Comparison of ENCODE assay signal across 9 cellular contexts in the genomic region with DNA sequence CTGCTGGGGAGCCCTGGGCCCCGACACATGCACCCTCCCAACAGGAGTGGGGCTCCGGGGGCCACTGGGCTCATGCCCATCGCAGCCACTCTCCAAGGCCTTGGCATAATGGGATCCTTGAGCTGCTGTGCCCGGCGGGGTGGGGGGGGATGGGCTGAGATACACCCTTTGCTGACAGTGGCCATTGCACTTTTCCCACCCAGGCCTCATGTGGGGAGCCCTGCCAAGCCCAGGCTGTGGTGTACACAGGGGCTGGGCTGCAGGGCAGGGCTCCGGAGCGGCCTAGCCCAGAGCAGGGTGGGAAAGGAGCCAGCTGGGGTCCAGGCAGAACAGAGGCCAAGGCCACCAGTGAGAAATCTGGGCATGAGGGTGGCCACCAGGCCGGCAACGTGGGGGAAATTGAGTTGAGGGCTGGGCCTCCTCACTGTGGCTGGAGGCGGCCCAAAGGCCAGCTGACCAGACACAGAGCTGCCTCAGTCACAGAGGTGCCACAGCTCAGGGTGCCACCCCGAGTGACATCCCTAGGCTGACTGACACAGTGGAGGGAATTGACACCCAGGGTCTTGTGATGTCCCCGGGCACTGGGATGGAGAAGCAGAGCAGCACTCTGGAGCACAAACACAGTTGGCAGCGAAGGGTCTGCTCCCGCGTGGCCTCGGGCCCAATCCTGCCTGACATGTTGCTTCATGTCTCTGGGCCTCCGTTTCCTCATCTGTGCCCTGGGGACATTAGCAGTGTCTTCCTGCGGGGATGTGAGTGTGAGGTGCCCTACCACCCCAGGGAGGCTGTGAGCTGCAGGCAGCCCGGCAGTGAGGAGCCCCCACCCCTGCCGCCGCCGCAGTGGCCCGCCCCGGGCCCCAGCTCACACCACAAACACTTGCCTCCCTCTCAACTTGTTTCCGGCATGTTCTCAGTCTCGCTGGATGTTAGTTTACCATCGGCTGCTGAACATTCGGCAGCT. TPM values are rescaled to one million over a fixed set of nuclear protein-coding genes. Genes with fewer than 3 reads are reported as not detected.
DNase-seq lines count a peak whose midpoint lies in the region; ATAC-seq and TF ChIP-seq lines count a peak whose summit lies in the region.
"Had no signal": no experiment of that assay in that cellular context is flagged by ENCODE, and none has a peak within 500 bp of the region (broad histone marks: within the 10 kb centered on the region; RNA-seq: fewer than 3 reads in every experiment).

No MANE protein-coding gene starts in this region.

- H3K79me2 ChIP-seq in mammary epithelial cell (ENCODE audit: insufficient read depth, low read length), result no peaks in the 10 kb centered on the region

- DNase-seq in activated CD8-positive, alpha-beta memory T cell treated with anti-CD3 and anti-CD28 coated beads for 24 hours, result peak; percentile 65
- no peak for DNase-seq in activated CD8-positive, alpha-beta memory T cell treated with anti-CD3 and anti-CD28 coated beads, Interleukin-2, amount 50 U/mL, for 48 hours
- DNase-seq in WERI-Rb-1 (no peak), mammary epithelial cell (peak; percentile 21), RPMI8226 (no peak), putamen (ENCODE audit: low spot score) (no peak)
- peak in 1 of 2 donors; percentile 59 for DNase-seq in stimulated activated effector memory CD8-positive, alpha-beta T cell treated with anti-CD3 and anti-CD28 coated beads, Interleukin-12 subunit alpha, Interleukin-12 subunit beta, amount 100 ng/mL, for 72 hours (ENCODE audit: low spot score in 2 of 2)

- H3K4me1 Mint-ChIP-seq in stimulated activated effector memory CD8-positive, alpha-beta T cell treated with anti-CD3 and anti-CD28 coated beads, Interleukin-12 subunit alpha, Interleukin-12 subunit beta, amount 100 ng/mL, for 72 hours, result peaks cover 20% of the 10 kb centered on the region

- 41% methylated on average over 14 of the region's 28 CpGs for WGBS in mammary epithelial cell (ENCODE audit: low coverage, missing lambda C conversion rate)

- peaks cover 6% of the 10 kb centered on the region for H3K36me3 Mint-ChIP-seq in stimulated activated effector memory CD8-positive, alpha-beta T cell treated with anti-CD3 and anti-CD28 coated beads, Interleukin-12 subunit alpha, Interleukin-12 subunit beta, amount 100 ng/mL, for 72 hours

- peak overlapping the region; percentile 85 for H2AFZ ChIP-seq in mammary epithelial cell (ENCODE audit: low read depth, low read length)
- H2AFZ ChIP-seq: GM23338 had no signal

- in situ Hi-C loops in mammary epithelial cell (cut with MboI; ENCODE audit: low sequenced_read_pairs in 2 of 2), result no loop called here

- H3K9ac ChIP-seq in mammary epithelial cell (ENCODE audit: insufficient read depth, low read length), result no peak overlapping the region

- TF ChIP-seq CTCF in WERI-Rb-1 (IDR thresholded peaks at IDR 0.05; ENCODE audit: low read depth, low read length) (no peak), mammary epithelial cell (conservative IDR thresholded peaks at IDR 0.05 in 1 of 2, IDR thresholded peaks at IDR 0.05 in 1 of 2; ENCODE audit: extremely low read depth in 1 of 2, insufficient read depth in 1 of 2, low read depth in 1 of 2, low read length in 2 of 2) (no peak)

- H3K4me2 ChIP-seq in mammary epithelial cell (ENCODE audit: insufficient read depth, low read depth, low read length), result peak overlapping the region; percentile 13
- H3K4me2 ChIP-seq: GM23338 had no signal

- peaks cover 23% of the 10 kb centered on the region for H3K36me3 ChIP-seq in WERI-Rb-1
- H3K36me3 ChIP-seq in mammary epithelial cell (ENCODE audit: insufficient read depth, low read length), result no peaks in the 10 kb centered on the region

- H3K9me3 Mint-ChIP-seq in stimulated activated effector memory CD8-positive, alpha-beta T cell treated with anti-CD3 and anti-CD28 coated beads, Interleukin-12 subunit alpha, Interleukin-12 subunit beta, amount 100 ng/mL, for 72 hours, result no peaks in the 10 kb centered on the region
- H3K9me3 Mint-ChIP-seq: GM23338 had no signal

- intact Hi-C loops in mammary epithelial cell (cut with micrococcal nuclease), result no loop called here

- no peaks in the 10 kb centered on the region for H4K20me1 ChIP-seq in mammary epithelial cell (ENCODE audit: insufficient read depth, low read length)

- H3K4me1 ChIP-seq in mammary epithelial cell (ENCODE audit: insufficient read depth, low read length), result peaks cover 19% of the 10 kb centered on the region

- ATAC-seq in stimulated activated effector memory CD8-positive, alpha-beta T cell treated with anti-CD3 and anti-CD28 coated beads, Interleukin-12 subunit alpha, Interleukin-12 subunit beta, amount 100 ng/mL, for 72 hours, result peak; percentile 53
- no peak for ATAC-seq in GM21717 (IDR thresholded peaks at IDR 0.05; ENCODE audit: unreplicated experiment)

- H3K27ac ChIP-seq in WERI-Rb-1 (peak overlapping the region; percentile 96), mammary epithelial cell (ENCODE audit: insufficient read depth, low read depth, low read length) (no peak overlapping the region)

- H3K4me3 Mint-ChIP-seq in stimulated activated effector memory CD8-positive, alpha-beta T cell treated with anti-CD3 and anti-CD28 coated beads, Interleukin-12 subunit alpha, Interleukin-12 subunit beta, amount 100 ng/mL, for 72 hours, result peak overlapping the region; percentile 57
- H3K4me3 Mint-ChIP-seq: GM23338 had no signal

- H3K27me3 ChIP-seq in WERI-Rb-1 (ENCODE audit: insufficient read depth, low read depth, severe bottlenecking) (no peaks in the 10 kb centered on the region), mammary epithelial cell (ENCODE audit: insufficient read depth, low read length) (no peaks in the 10 kb centered on the region)

- H3K9me3 ChIP-seq in WERI-Rb-1 (ENCODE audit: severe bottlenecking) (no peaks in the 10 kb centered on the region), mammary epithelial cell (replicated peaks; ENCODE audit: insufficient read depth, low read length) (no peaks in the 10 kb centered on the region)

- H3K4me3 ChIP-seq in WERI-Rb-1 (ENCODE audit: low read depth, low read length) (no peak overlapping the region), mammary epithelial cell (replicated peaks in 1 of 3; ENCODE audit: insufficient read depth in 1 of 3, low read depth in 2 of 3, low read length in 3 of 3) (no peak overlapping the region)
- H3K4me3 ChIP-seq: GM23338 had no signal

- H3K27ac Mint-ChIP-seq in stimulated activated effector memory CD8-positive, alpha-beta T cell treated with anti-CD3 and anti-CD28 coated beads, Interleukin-12 subunit alpha, Interleukin-12 subunit beta, amount 100 ng/mL, for 72 hours, result peak overlapping the region; percentile 89
- H3K27ac Mint-ChIP-seq: GM23338 had no signal

- CTCF ChIA-PET in mammary epithelial cell (lab: Charles Lee; ENCODE audit: low non-redundant PET), result no interaction called here

- no TSS peak for BruUV-seq in mammary epithelial cell (replicated peaks; lab: Mats Ljungman, UMichigan)

- dilution Hi-C loops in mammary epithelial cell (cut with HindIII; ENCODE audit: low sequenced_read_pairs), result no loop called here

RNA-seq across cellular contexts. Expression of gene RTN4R, which starts 30.4 kb away (rescaled TPM):
- 10 to 100 TPM in 1 of 2 donors, 1 to 10 TPM in 1; 3.8 to 10.5 TPM for total RNA-seq in mammary epithelial cell
- 10.5 TPM for polyA plus RNA-seq in mammary epithelial cell
- 2.4 TPM for polyA minus RNA-seq in mammary epithelial cell

Comparison
In these comparisons a context has a peak if more than half of its experiments do, and no peak if none do; other contexts are left out.
1. DNase-seq: peak in activated CD8-positive, alpha-beta memory T cell treated with anti-CD3 and anti-CD28 coated beads for 24 hours (single experiment) and mammary epithelial cell (single experiment); none in activated CD8-positive, alpha-beta memory T cell treated with anti-CD3 and anti-CD28 coated beads, Interleukin-2, amount 50 U/mL, for 48 hours (single experiment), WERI-Rb-1 (single experiment), RPMI8226 (single experiment) and putamen (single experiment).